ENCODE assay signal across 1 cellular context in genomic region chr7:137967143-137968018, GRCh38.
TF ChIP-seq lines count a peak whose summit lies in the region.

No MANE protein-coding gene starts in this region.

TF ChIP-seq in K562, 482 proteins besides CTCF, POLR2A, EP300 and RAD21 (continued from another document and continues in another):
- TF ChIP-seq, protein P1, sequence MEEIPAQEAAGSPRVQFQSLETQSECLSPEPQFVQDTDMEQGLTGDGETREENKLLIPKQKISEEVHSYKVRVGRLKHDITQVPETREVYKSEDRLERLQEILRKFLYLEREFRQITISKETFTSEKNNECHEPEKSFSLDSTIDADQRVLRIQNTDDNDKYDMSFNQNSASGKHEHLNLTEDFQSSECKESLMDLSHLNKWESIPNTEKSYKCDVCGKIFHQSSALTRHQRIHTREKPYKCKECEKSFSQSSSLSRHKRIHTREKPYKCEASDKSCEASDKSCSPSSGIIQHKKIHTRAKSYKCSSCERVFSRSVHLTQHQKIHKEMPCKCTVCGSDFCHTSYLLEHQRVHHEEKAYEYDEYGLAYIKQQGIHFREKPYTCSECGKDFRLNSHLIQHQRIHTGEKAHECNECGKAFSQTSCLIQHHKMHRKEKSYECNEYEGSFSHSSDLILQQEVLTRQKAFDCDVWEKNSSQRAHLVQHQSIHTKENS (CRISPR knock-in tag; IDR thresholded peaks at IDR 0.05) = no peak
- TF ChIP-seq POLR2AphosphoS5 (IDR thresholded peaks at IDR 0.05; ENCODE audit: control insufficient read depth, insufficient read depth, low read depth, low read length) = peak; percentile 70; the same call in 1 of the 2 replicates
- TF ChIP-seq MAX (CRISPR knock-in tag; IDR thresholded peaks at IDR 0.05) = peak; percentile 62; the same call in 1 of the 2 replicates
- no peak for TF ChIP-seq KLF10 (CRISPR knock-in tag; IDR thresholded peaks at IDR 0.05)
- no peak for TF ChIP-seq ZNF75A (CRISPR knock-in tag; IDR thresholded peaks at IDR 0.05)
- TF ChIP-seq, protein P2, sequence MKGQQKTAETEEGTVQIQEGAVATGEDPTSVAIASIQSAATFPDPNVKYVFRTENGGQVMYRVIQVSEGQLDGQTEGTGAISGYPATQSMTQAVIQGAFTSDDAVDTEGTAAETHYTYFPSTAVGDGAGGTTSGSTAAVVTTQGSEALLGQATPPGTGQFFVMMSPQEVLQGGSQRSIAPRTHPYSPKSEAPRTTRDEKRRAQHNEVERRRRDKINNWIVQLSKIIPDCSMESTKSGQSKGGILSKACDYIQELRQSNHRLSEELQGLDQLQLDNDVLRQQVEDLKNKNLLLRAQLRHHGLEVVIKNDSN (CRISPR knock-in tag; IDR thresholded peaks at IDR 0.05) = no peak
- no peak for TF ChIP-seq AFF4 (CRISPR knock-in tag; IDR thresholded peaks at IDR 0.05)
- TF ChIP-seq CAMTA2 (CRISPR knock-in tag; conservative IDR thresholded peaks at IDR 0.05) = no peak
- no peak for TF ChIP-seq BMI1 (IDR thresholded peaks at IDR 0.05; ENCODE audit: low read length)
- TF ChIP-seq, protein P3, sequence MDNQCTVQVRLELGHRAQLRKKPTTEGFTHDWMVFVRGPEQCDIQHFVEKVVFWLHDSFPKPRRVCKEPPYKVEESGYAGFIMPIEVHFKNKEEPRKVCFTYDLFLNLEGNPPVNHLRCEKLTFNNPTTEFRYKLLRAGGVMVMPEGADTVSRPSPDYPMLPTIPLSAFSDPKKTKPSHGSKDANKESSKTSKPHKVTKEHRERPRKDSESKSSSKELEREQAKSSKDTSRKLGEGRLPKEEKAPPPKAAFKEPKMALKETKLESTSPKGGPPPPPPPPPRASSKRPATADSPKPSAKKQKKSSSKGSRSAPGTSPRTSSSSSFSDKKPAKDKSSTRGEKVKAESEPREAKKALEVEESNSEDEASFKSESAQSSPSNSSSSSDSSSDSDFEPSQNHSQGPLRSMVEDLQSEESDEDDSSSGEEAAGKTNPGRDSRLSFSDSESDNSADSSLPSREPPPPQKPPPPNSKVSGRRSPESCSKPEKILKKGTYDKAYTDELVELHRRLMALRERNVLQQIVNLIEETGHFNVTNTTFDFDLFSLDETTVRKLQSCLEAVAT (IDR thresholded peaks at IDR 0.05) = no peak
- TF ChIP-seq UBTF (IDR thresholded peaks at IDR 0.05; ENCODE audit: borderline replicate concordance in 1 of 2, low read depth in 2 of 2, low read length in 2 of 2) = no peak
- TF ChIP-seq SP1 (CRISPR knock-in tag; IDR thresholded peaks at IDR 0.05) = peak; percentile 41; the same call in 1 of the 2 replicates
- TF ChIP-seq GATA2 (CRISPR knock-in tag; IDR thresholded peaks at IDR 0.05) = no peak
- TF ChIP-seq, protein P4, sequence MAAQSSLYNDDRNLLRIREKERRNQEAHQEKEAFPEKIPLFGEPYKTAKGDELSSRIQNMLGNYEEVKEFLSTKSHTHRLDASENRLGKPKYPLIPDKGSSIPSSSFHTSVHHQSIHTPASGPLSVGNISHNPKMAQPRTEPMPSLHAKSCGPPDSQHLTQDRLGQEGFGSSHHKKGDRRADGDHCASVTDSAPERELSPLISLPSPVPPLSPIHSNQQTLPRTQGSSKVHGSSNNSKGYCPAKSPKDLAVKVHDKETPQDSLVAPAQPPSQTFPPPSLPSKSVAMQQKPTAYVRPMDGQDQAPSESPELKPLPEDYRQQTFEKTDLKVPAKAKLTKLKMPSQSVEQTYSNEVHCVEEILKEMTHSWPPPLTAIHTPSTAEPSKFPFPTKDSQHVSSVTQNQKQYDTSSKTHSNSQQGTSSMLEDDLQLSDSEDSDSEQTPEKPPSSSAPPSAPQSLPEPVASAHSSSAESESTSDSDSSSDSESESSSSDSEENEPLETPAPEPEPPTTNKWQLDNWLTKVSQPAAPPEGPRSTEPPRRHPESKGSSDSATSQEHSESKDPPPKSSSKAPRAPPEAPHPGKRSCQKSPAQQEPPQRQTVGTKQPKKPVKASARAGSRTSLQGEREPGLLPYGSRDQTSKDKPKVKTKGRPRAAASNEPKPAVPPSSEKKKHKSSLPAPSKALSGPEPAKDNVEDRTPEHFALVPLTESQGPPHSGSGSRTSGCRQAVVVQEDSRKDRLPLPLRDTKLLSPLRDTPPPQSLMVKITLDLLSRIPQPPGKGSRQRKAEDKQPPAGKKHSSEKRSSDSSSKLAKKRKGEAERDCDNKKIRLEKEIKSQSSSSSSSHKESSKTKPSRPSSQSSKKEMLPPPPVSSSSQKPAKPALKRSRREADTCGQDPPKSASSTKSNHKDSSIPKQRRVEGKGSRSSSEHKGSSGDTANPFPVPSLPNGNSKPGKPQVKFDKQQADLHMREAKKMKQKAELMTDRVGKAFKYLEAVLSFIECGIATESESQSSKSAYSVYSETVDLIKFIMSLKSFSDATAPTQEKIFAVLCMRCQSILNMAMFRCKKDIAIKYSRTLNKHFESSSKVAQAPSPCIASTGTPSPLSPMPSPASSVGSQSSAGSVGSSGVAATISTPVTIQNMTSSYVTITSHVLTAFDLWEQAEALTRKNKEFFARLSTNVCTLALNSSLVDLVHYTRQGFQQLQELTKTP (IDR thresholded peaks at IDR 0.05; ENCODE audit: low read depth in 1 of 2, partially characterized antibody in 2 of 2) = peak; percentile 52 to 76
- TF ChIP-seq NFIX (CRISPR knock-in tag; IDR thresholded peaks at IDR 0.05; ENCODE audit: low read depth) = no peak
- no peak for TF ChIP-seq SMARCA5 (IDR thresholded peaks at IDR 0.05)
- peak; percentile 23 for TF ChIP-seq FOS (IDR thresholded peaks at IDR 0.05; ENCODE audit: extremely low read depth, insufficient read length)
- no peak for TF ChIP-seq HOXB6 (CRISPR knock-in tag; IDR thresholded peaks at IDR 0.05; ENCODE audit: borderline replicate concordance)
- no peak for TF ChIP-seq SUPT5H (IDR thresholded peaks at IDR 0.05)
- no peak; the same call in 1 of the 2 replicates for TF ChIP-seq ZNF224 (CRISPR knock-in tag; IDR thresholded peaks at IDR 0.05)
- no peak for TF ChIP-seq ZNF23 (CRISPR knock-in tag; IDR thresholded peaks at IDR 0.05)
- TF ChIP-seq, protein P5, sequence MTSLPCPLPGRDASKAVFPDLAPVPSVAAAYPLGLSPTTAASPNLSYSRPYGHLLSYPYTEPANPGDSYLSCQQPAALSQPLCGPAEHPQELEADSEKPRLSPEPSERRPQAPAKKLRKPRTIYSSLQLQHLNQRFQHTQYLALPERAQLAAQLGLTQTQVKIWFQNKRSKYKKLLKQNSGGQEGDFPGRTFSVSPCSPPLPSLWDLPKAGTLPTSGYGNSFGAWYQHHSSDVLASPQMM (CRISPR knock-in tag; IDR thresholded peaks at IDR 0.05) = no peak
- TF ChIP-seq PYGO2 (tag; IDR thresholded peaks at IDR 0.05) = no peak
- TF ChIP-seq FUS (optimal IDR thresholded peaks at IDR 0.05; ENCODE audit: low read depth, low read length) = no peak
- TF ChIP-seq ZNF41 (CRISPR knock-in tag; conservative IDR thresholded peaks at IDR 0.05) = no peak
- no peak for TF ChIP-seq ETS2 (tag; IDR thresholded peaks at IDR 0.05; ENCODE audit: borderline replicate concordance, poor library complexity, severe bottlenecking)
- TF ChIP-seq RFX1 (IDR thresholded peaks at IDR 0.05) = no peak
- TF ChIP-seq ZKSCAN8 (CRISPR knock-in tag; IDR thresholded peaks at IDR 0.05) = no peak
- TF ChIP-seq CTBP1 (IDR thresholded peaks at IDR 0.05; ENCODE audit: borderline replicate concordance) = peak; percentile 99
- TF ChIP-seq ZNF311 (CRISPR knock-in tag; IDR thresholded peaks at IDR 0.05) = no peak
- no peak for TF ChIP-seq ILK (tag; IDR thresholded peaks at IDR 0.05; ENCODE audit: borderline replicate concordance, low read depth)
- no peak for TF ChIP-seq NUFIP1 (IDR thresholded peaks at IDR 0.05; ENCODE audit: partially characterized antibody)
- no peak for TF ChIP-seq SNIP1 (IDR thresholded peaks at IDR 0.05; ENCODE audit: low read depth)
- TF ChIP-seq ERF (CRISPR knock-in tag; IDR thresholded peaks at IDR 0.05) = no peak
- TF ChIP-seq PTBP1 (IDR thresholded peaks at IDR 0.05; ENCODE audit: low read depth, low read length) = no peak
- TF ChIP-seq, protein P6, sequence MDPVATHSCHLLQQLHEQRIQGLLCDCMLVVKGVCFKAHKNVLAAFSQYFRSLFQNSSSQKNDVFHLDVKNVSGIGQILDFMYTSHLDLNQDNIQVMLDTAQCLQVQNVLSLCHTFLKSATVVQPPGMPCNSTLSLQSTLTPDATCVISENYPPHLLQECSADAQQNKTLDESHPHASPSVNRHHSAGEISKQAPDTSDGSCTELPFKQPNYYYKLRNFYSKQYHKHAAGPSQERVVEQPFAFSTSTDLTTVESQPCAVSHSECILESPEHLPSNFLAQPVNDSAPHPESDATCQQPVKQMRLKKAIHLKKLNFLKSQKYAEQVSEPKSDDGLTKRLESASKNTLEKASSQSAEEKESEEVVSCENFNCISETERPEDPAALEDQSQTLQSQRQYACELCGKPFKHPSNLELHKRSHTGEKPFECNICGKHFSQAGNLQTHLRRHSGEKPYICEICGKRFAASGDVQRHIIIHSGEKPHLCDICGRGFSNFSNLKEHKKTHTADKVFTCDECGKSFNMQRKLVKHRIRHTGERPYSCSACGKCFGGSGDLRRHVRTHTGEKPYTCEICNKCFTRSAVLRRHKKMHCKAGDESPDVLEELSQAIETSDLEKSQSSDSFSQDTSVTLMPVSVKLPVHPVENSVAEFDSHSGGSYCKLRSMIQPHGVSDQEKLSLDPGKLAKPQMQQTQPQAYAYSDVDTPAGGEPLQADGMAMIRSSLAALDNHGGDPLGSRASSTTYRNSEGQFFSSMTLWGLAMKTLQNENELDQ (CRISPR knock-in tag; IDR thresholded peaks at IDR 0.05; ENCODE audit: borderline replicate concordance) = no peak
- peak; percentile 69; the same call in 1 of the 2 replicates for TF ChIP-seq MBD2 (IDR thresholded peaks at IDR 0.05; ENCODE audit: borderline replicate concordance, low read depth)
- no peak for TF ChIP-seq KAT2B (IDR thresholded peaks at IDR 0.05; ENCODE audit: low read depth, low read length)
- TF ChIP-seq TBL1XR1 (IDR thresholded peaks at IDR 0.05; ENCODE audit: low read length in 2 of 2) = peak; percentile 63 to 74; a peak in 3 of 4 replicates
- no peak for TF ChIP-seq MYBL2 (IDR thresholded peaks at IDR 0.05; ENCODE audit: low read depth)
- TF ChIP-seq MYBL2 (CRISPR knock-in tag; IDR thresholded peaks at IDR 0.05; ENCODE audit: borderline replicate concordance) = no peak
- TF ChIP-seq GABPB2 (CRISPR knock-in tag; conservative IDR thresholded peaks at IDR 0.05) = no peak
- no peak for TF ChIP-seq ZNF586 (CRISPR knock-in tag; conservative IDR thresholded peaks at IDR 0.05)
- TF ChIP-seq MTA1 (IDR thresholded peaks at IDR 0.05; ENCODE audit: borderline replicate concordance) = peak; percentile 84
- no peak for TF ChIP-seq CREB3 (tag; conservative IDR thresholded peaks at IDR 0.05; ENCODE audit: low read depth)
- no peak for TF ChIP-seq RUNX1 (IDR thresholded peaks at IDR 0.05; ENCODE audit: low read depth)
- TF ChIP-seq POLR2G (IDR thresholded peaks at IDR 0.05; ENCODE audit: low read depth, low read length) = no peak
